ENCODE assay signal across 8 cellular contexts in genomic region chr16:84609744-84610143, GRCh38. TPM values are rescaled to one million over a fixed set of nuclear protein-coding genes. Genes with fewer than 3 reads are reported as not detected.
DNase-seq lines count a peak whose midpoint lies in the region; ATAC-seq, FAIRE-seq and TF ChIP-seq lines count a peak whose summit lies in the region.
"Not testable (repeated sequence)": the region's sequence is repeated elsewhere in the genome, so short reads cannot be mapped to it uniquely, and the experiment has no call there.

No MANE protein-coding gene starts in this region.

- in situ Hi-C loops in K562 (cut with MboI): not testable (repeated sequence)

- peak overlapping the region; percentile 58 for H3K27ac ChIP-seq in OCI-LY7 (ENCODE audit: low read depth, low read length, poor library complexity, severe bottlenecking)
- not testable (repeated sequence) for H3K27ac ChIP-seq in K562 (ENCODE audit: extremely low read depth, low read depth, low read length)

- ATAC-seq in K562; stimulated activated naive CD8-positive, alpha-beta T cell treated with anti-CD3 and anti-CD28 coated beads, Interleukin-15, amount 100 ng/mL, for 72 hours: not testable (repeated sequence)

- H3K36me3 ChIP-seq in OCI-LY7 (ENCODE audit: insufficient read depth, low read length): peaks cover 88% of the 10 kb centered on the region
- H3K36me3 ChIP-seq in K562 (ENCODE audit: control insufficient read depth, insufficient read depth, low read length): peaks cover 36% of the 10 kb centered on the region

- TF ChIP-seq RAD21 in K562 (CRISPR knock-in tag; conservative IDR thresholded peaks at IDR 0.05 in 1 of 2, IDR thresholded peaks at IDR 0.05 in 1 of 2): not testable (repeated sequence)

- H3K79me2 ChIP-seq in OCI-LY7 (ENCODE audit: insufficient read depth, low read depth, low read length): peaks cover 90% of the 10 kb centered on the region
- H3K79me2 ChIP-seq in K562 (ENCODE audit: control insufficient read depth, insufficient read depth, low read length): peaks cover 78% of the 10 kb centered on the region

- peak overlapping the region; percentile 66 for H3K4me2 ChIP-seq in OCI-LY7 (ENCODE audit: low read length)
- not testable (repeated sequence) for H3K4me2 ChIP-seq in K562 (ENCODE audit: insufficient read depth, low read length)

- TF ChIP-seq EP300 in K562 (IDR thresholded peaks at IDR 0.05; ENCODE audit: low read length): not testable (repeated sequence)

- not testable (repeated sequence) for H3K27me3 ChIP-seq in K562 (ENCODE audit: control insufficient read depth in 2 of 2, insufficient read depth in 2 of 2, low read length in 2 of 2)

- H3K9me3 Mint-ChIP-seq in CD14-positive monocyte (peaks cover 24 to 41% (median 27%) of the 10 kb centered on the region in 7 donors), nephron progenitor cell (peaks cover 13% of the 10 kb centered on the region)
- H3K9me3 Mint-ChIP-seq in HFFc6; activated CD4-positive, alpha-beta memory T cell treated with anti-CD3 and anti-CD28 coated beads for 36 hours: not testable (repeated sequence)
- peaks cover 11% of the 10 kb centered on the region for H3K9me3 Mint-ChIP-seq in activated T-helper 2 cell treated with anti-CD3 and anti-CD28 coated beads, Interferon-gamma antibody, Interleukin-2, Interleukin-4, amounts not matched to agents 10 μg/mL and 5 μg/mL and 100 μg/mL, durations not matched to agents 14 hours and 24 hours and 36 hours
- H3K9me3 Mint-ChIP-seq in stimulated activated naive CD8-positive, alpha-beta T cell treated with anti-CD3 and anti-CD28 coated beads, Interleukin-15, amount 100 ng/mL, for 72 hours: peaks cover 0 to 10% of the 10 kb centered on the region in 2 donors

- not testable (repeated sequence) for H3K9me2 ChIP-seq in OCI-LY7 (ENCODE audit: insufficient read depth, low read length)

- POLR2A ChIA-PET in OCI-LY7 (lab: Charles Lee) (interaction anchor here (1.5 kb wide), 1 partner anchor 9 kb away, joined by 5 read pairs; no protein-coding TSS in a partner anchor), K562 (lab: Yijun Ruan, JAX) (interaction anchor here (0.6 kb wide), 1 partner anchor 410 kb away, joined by 3 read pairs; no protein-coding TSS in a partner anchor)
- POLR2A ChIA-PET in activated CD4-positive, alpha-beta memory T cell treated with anti-CD3 and anti-CD28 coated beads for 36 hours (lab: Charles Lee): not testable (repeated sequence)

- not testable (repeated sequence) for TF ChIP-seq POLR2A in K562 (conservative IDR thresholded peaks at IDR 0.05)

- peak overlapping the region; percentile 10 for H3K4me3 ChIP-seq in OCI-LY7 (ENCODE audit: low read depth, low read length, poor library complexity, severe bottlenecking)
- H3K4me3 ChIP-seq in K562: not testable (repeated sequence)

- DNase-seq in CD14-positive monocyte (ENCODE audit: low spot score); HFFc6; OCI-LY7 (ENCODE audit: low spot score); activated CD4-positive, alpha-beta memory T cell treated with anti-CD3 and anti-CD28 coated beads for 36 hours; activated T-helper 2 cell treated with anti-CD3 and anti-CD28 coated beads, Interferon-gamma antibody, Interleukin-2, Interleukin-4, amounts not matched to agents 10 μg/mL and 5 μg/mL and 100 μg/mL, durations not matched to agents 14 hours and 24 hours and 36 hours (ENCODE audit: low spot score); K562 (ENCODE audit: extremely low read depth in 1 of 4, low spot score in 3 of 4); nephron progenitor cell; stimulated activated naive CD8-positive, alpha-beta T cell treated with anti-CD3 and anti-CD28 coated beads, Interleukin-15, amount 100 ng/mL, for 72 hours: not testable (repeated sequence)

- not testable (repeated sequence) for H3K27me3 Mint-ChIP-seq in CD14-positive monocyte (ENCODE audit: low read depth in 3 of 3); HFFc6 (ENCODE audit: insufficient read depth); activated CD4-positive, alpha-beta memory T cell treated with anti-CD3 and anti-CD28 coated beads for 36 hours; activated T-helper 2 cell treated with anti-CD3 and anti-CD28 coated beads, Interferon-gamma antibody, Interleukin-2, Interleukin-4, amounts not matched to agents 10 μg/mL and 5 μg/mL and 100 μg/mL, durations not matched to agents 14 hours and 24 hours and 36 hours (ENCODE audit: low read depth); nephron progenitor cell (ENCODE audit: low read depth, poor library complexity); stimulated activated naive CD8-positive, alpha-beta T cell treated with anti-CD3 and anti-CD28 coated beads, Interleukin-15, amount 100 ng/mL, for 72 hours

- BruUV-seq in OCI-LY7 (replicated peaks; lab: Mats Ljungman, UMichigan); K562 (replicated peaks; lab: Mats Ljungman, UMichigan): not testable (repeated sequence)

- H4K20me1 ChIP-seq in OCI-LY7 (ENCODE audit: insufficient read depth, low read length): peaks cover 14% of the 10 kb centered on the region
- H4K20me1 ChIP-seq in K562 (replicated peaks; ENCODE audit: control insufficient read depth, insufficient read depth, low read length): not testable (repeated sequence)

- not testable (repeated sequence) for H3K9ac ChIP-seq in K562 (ENCODE audit: insufficient read depth in 1 of 2, low read depth in 2 of 2, low read length in 2 of 2)

- CTCF ChIA-PET in OCI-LY7 (lab: Charles Lee; ENCODE audit: unreplicated experiment); K562 (lab: Yijun Ruan, JAX; ENCODE audit: low intra/inter-chr PET ratio): not testable (repeated sequence)
- CTCF ChIA-PET in activated CD4-positive, alpha-beta memory T cell treated with anti-CD3 and anti-CD28 coated beads for 36 hours (lab: Charles Lee): interaction anchor here (1.4 to 2.8 kb wide), 2 partner anchors 10 to 103 kb away, joined by 13 read pairs; no protein-coding TSS in a partner anchor

- H3K4me1 ChIP-seq in OCI-LY7 (ENCODE audit: insufficient read depth, low read length, poor library complexity, severe bottlenecking) (peaks cover 71% of the 10 kb centered on the region), K562 (replicated peaks in 1 of 2; ENCODE audit: control insufficient read depth in 2 of 2, insufficient read depth in 2 of 2, low read length in 2 of 2) (peaks cover 30 to 32% of the 10 kb centered on the region in 2 experiments)

- peak overlapping the region; percentile 20 to 69 for H3K4me3 Mint-ChIP-seq in CD14-positive monocyte
- H3K4me3 Mint-ChIP-seq in HFFc6, nephron progenitor cell: not testable (repeated sequence)
- peak overlapping the region; percentile 13 for H3K4me3 Mint-ChIP-seq in activated CD4-positive, alpha-beta memory T cell treated with anti-CD3 and anti-CD28 coated beads for 36 hours
- H3K4me3 Mint-ChIP-seq in activated T-helper 2 cell treated with anti-CD3 and anti-CD28 coated beads, Interferon-gamma antibody, Interleukin-2, Interleukin-4, amounts not matched to agents 10 μg/mL and 5 μg/mL and 100 μg/mL, durations not matched to agents 14 hours and 24 hours and 36 hours (ENCODE audit: low read depth): peak overlapping the region; percentile 39
- peak overlapping the region; percentile 6 to 58 for H3K4me3 Mint-ChIP-seq in stimulated activated naive CD8-positive, alpha-beta T cell treated with anti-CD3 and anti-CD28 coated beads, Interleukin-15, amount 100 ng/mL, for 72 hours

- intact Hi-C loops in CD14-positive monocyte (cut with micrococcal nuclease); OCI-LY7 (cut with micrococcal nuclease; ENCODE audit: unreplicated experiment); activated CD4-positive, alpha-beta memory T cell treated with anti-CD3 and anti-CD28 coated beads for 36 hours (cut with micrococcal nuclease); K562 (cut with micrococcal nuclease): not testable (repeated sequence)
- intact Hi-C loops in activated T-helper 2 cell treated with anti-CD3 and anti-CD28 coated beads, Interferon-gamma antibody, Interleukin-2, Interleukin-4, amounts not matched to agents 10 μg/mL and 5 μg/mL and 100 μg/mL, durations not matched to agents 14 hours and 24 hours and 36 hours (cut with micrococcal nuclease): loop anchor here (2.0 kb wide), 1 partner anchor 15 kb away; no protein-coding TSS in a partner anchor

- 70% methylated on average over 4 of the region's 4 CpGs for WGBS in K562 (ENCODE audit: insufficient coverage, low coverage, missing lambda C conversion rate)

- not testable (repeated sequence) for TF ChIP-seq CTCF in CD14-positive monocyte (IDR thresholded peaks at IDR 0.05); HFFc6 (IDR thresholded peaks at IDR 0.05); OCI-LY7 (conservative IDR thresholded peaks at IDR 0.05; ENCODE audit: low read length); K562 (IDR thresholded peaks at IDR 0.05 in 2 of 3, conservative IDR thresholded peaks at IDR 0.05 in 1 of 3; ENCODE audit: insufficient read depth in 2 of 3, low read depth in 1 of 3, low read length in 3 of 3); nephron progenitor cell (IDR thresholded peaks at IDR 0.05)

- not testable (repeated sequence) for H2AFZ ChIP-seq in OCI-LY7 (ENCODE audit: low read length); K562 (ENCODE audit: low read depth, low read length)

- H3K4me1 Mint-ChIP-seq in CD14-positive monocyte: peaks cover 97% of the 10 kb centered on the region
- peaks cover 77% of the 10 kb centered on the region for H3K4me1 Mint-ChIP-seq in HFFc6 (ENCODE audit: low read depth)
- peaks cover 95% of the 10 kb centered on the region for H3K4me1 Mint-ChIP-seq in activated CD4-positive, alpha-beta memory T cell treated with anti-CD3 and anti-CD28 coated beads for 36 hours (ENCODE audit: low read depth)
- H3K4me1 Mint-ChIP-seq in activated T-helper 2 cell treated with anti-CD3 and anti-CD28 coated beads, Interferon-gamma antibody, Interleukin-2, Interleukin-4, amounts not matched to agents 10 μg/mL and 5 μg/mL and 100 μg/mL, durations not matched to agents 14 hours and 24 hours and 36 hours (ENCODE audit: low read depth): peaks cover 91% of the 10 kb centered on the region
- peaks cover 80% of the 10 kb centered on the region for H3K4me1 Mint-ChIP-seq in nephron progenitor cell
- peaks cover 100% of the 10 kb centered on the region for H3K4me1 Mint-ChIP-seq in stimulated activated naive CD8-positive, alpha-beta T cell treated with anti-CD3 and anti-CD28 coated beads, Interleukin-15, amount 100 ng/mL, for 72 hours

- H3K27ac Mint-ChIP-seq in CD14-positive monocyte: peak overlapping the region; percentile 95 to 100 (median 98)
- peak overlapping the region; percentile 15; the same call in 1 of the 2 replicates for H3K27ac Mint-ChIP-seq in HFFc6
- H3K27ac Mint-ChIP-seq in activated CD4-positive, alpha-beta memory T cell treated with anti-CD3 and anti-CD28 coated beads for 36 hours: peak overlapping the region; percentile 83
- peak overlapping the region; percentile 75 for H3K27ac Mint-ChIP-seq in activated T-helper 2 cell treated with anti-CD3 and anti-CD28 coated beads, Interferon-gamma antibody, Interleukin-2, Interleukin-4, amounts not matched to agents 10 μg/mL and 5 μg/mL and 100 μg/mL, durations not matched to agents 14 hours and 24 hours and 36 hours
- peak overlapping the region; percentile 49 for H3K27ac Mint-ChIP-seq in nephron progenitor cell
- H3K27ac Mint-ChIP-seq in stimulated activated naive CD8-positive, alpha-beta T cell treated with anti-CD3 and anti-CD28 coated beads, Interleukin-15, amount 100 ng/mL, for 72 hours: not testable (repeated sequence)

- H3K36me3 Mint-ChIP-seq in CD14-positive monocyte (peaks cover 93 to 99% of the 10 kb centered on the region in 2 donors), HFFc6 (ENCODE audit: low read depth) (peaks cover 68% of the 10 kb centered on the region), nephron progenitor cell (ENCODE audit: low read depth) (peaks cover 78% of the 10 kb centered on the region)
- peaks cover 69% of the 10 kb centered on the region for H3K36me3 Mint-ChIP-seq in activated CD4-positive, alpha-beta memory T cell treated with anti-CD3 and anti-CD28 coated beads for 36 hours
- H3K36me3 Mint-ChIP-seq in activated T-helper 2 cell treated with anti-CD3 and anti-CD28 coated beads, Interferon-gamma antibody, Interleukin-2, Interleukin-4, amounts not matched to agents 10 μg/mL and 5 μg/mL and 100 μg/mL, durations not matched to agents 14 hours and 24 hours and 36 hours (ENCODE audit: low read depth): peaks cover 89% of the 10 kb centered on the region

- H3K9me3 ChIP-seq in OCI-LY7 (ENCODE audit: low read length); K562 (replicated peaks; ENCODE audit: control insufficient read depth, insufficient read depth, low read depth, low read length): not testable (repeated sequence)

- not testable (repeated sequence) for FAIRE-seq in K562 (lab: Jason Lieb, UNC)

- H3K9me1 ChIP-seq in K562 (ENCODE audit: control insufficient read depth, insufficient read depth, low read length): not testable (repeated sequence)

RNA-seq across cellular contexts. Expression of gene COTL1, which starts 8.1 kb away (rescaled TPM):
- polyA plus RNA-seq in CD14-positive monocyte: 1,000 to 10,000 TPM; 1,643 to 1,843 TPM
- total RNA-seq in HFFc6 (2021; fragmentation: NEBNext Ultra II Directional; extraction: Animal tissue kit (Norgen Biotek cat#: 25700)): 100 to 1,000 TPM; 580 to 681 (median 632) TPM
- total RNA-seq in OCI-LY7 (2014; rRNA removed; shearing (Covaris generic)): 119 and 125 TPM in 2 replicates
- total RNA-seq in OCI-LY7 (2022): 214 and 232 TPM in 2 replicates
- total RNA-seq in activated CD4-positive, alpha-beta memory T cell treated with anti-CD3 and anti-CD28 coated beads for 36 hours: 100 to 1,000 TPM; 358 to 364 TPM
- 478 and 483 TPM in 2 replicates for total RNA-seq in activated T-helper 2 cell treated with anti-CD3 and anti-CD28 coated beads, Interferon-gamma antibody, Interleukin-2, Interleukin-4, amounts not matched to agents 10 μg/mL and 5 μg/mL and 100 μg/mL, durations not matched to agents 14 hours and 24 hours and 36 hours
- 27.5 and 42.5 TPM in 2 replicates for total RNA-seq in K562 (2011; cell fraction: chromatin; rRNA removed; ENCODE audit: low replicate concordance)
- 32.2 and 34.5 TPM in 2 replicates for total RNA-seq in K562 (2011; cell fraction: nucleolus; rRNA removed)
- total RNA-seq in K562 (2011; cell fraction: nucleoplasm; rRNA removed): 35.0 and 39.8 TPM in 2 replicates
- total RNA-seq in K562 (2014; rRNA removed): 117 and 145 TPM in 2 replicates
- 49.5 and 60.5 TPM in 2 replicates for total RNA-seq in K562 (2014; rRNA removed; fragmentation: Illumina TruSeq; extraction: Trizol)
- 71.8 and 72.5 TPM in 2 replicates for total RNA-seq in K562 (2015; rRNA removed; fragmentation: Illumina TruSeq; extraction: Trizol)
- total RNA-seq in K562 (2021): 185 and 186 TPM in 2 replicates
- 33.9 and 39.4 TPM in 2 replicates for polyA plus RNA-seq in K562 (2011; rRNA removed)
- 54.4 and 79.1 TPM in 2 replicates for polyA plus RNA-seq in K562 (2011; cell fraction: cytosol; rRNA removed)
- polyA plus RNA-seq in K562 (2011; cell fraction: nucleus; rRNA removed): 33.5 and 46.0 TPM in 2 replicates
- polyA plus RNA-seq in K562 (2012): 111 and 131 TPM in 2 replicates
- 161 TPM in 2 replicates for polyA plus RNA-seq in K562 (2014; fragmentation: Illumina TruSeq; extraction: Trizol)
- polyA plus RNA-seq in K562 (2014; fragmentation: Nextera tagmentation; extraction: Ambion mirVana): 10 to 100 TPM; 27.7 to 33.4 TPM
- polyA plus RNA-seq in K562 (2014; rRNA removed): 91.2 and 100 TPM in 2 replicates
- polyA minus RNA-seq in K562 (2011; rRNA and poly(A)+ RNA removed): 21.2 and 25.2 TPM in 2 replicates
- polyA minus RNA-seq in K562 (2011; cell fraction: cytosol; rRNA and poly(A)+ RNA removed): 32.1 and 32.6 TPM in 2 replicates
- 15.1 and 19.7 TPM in 2 replicates for polyA minus RNA-seq in K562 (2011; cell fraction: nucleus; rRNA and poly(A)+ RNA removed)

RNA-seq across cellular contexts. Expression of gene KLHL36, which starts 38.6 kb away (rescaled TPM):
- 10 to 100 TPM; 12.1 to 14.2 TPM for polyA plus RNA-seq in CD14-positive monocyte
- 10 to 100 TPM; 37.6 to 58.3 (median 40.7) TPM for total RNA-seq in HFFc6 (2021; fragmentation: NEBNext Ultra II Directional; extraction: Animal tissue kit (Norgen Biotek cat#: 25700))
- total RNA-seq in OCI-LY7 (2014; rRNA removed; shearing (Covaris generic)): 50.1 and 58.9 TPM in 2 replicates
- total RNA-seq in OCI-LY7 (2022): 66.1 and 69.0 TPM in 2 replicates
- total RNA-seq in activated CD4-positive, alpha-beta memory T cell treated with anti-CD3 and anti-CD28 coated beads for 36 hours: 10 to 100 TPM; 56.1 to 56.8 TPM
- total RNA-seq in activated T-helper 2 cell treated with anti-CD3 and anti-CD28 coated beads, Interferon-gamma antibody, Interleukin-2, Interleukin-4, amounts not matched to agents 10 μg/mL and 5 μg/mL and 100 μg/mL, durations not matched to agents 14 hours and 24 hours and 36 hours: 57.7 and 59.6 TPM in 2 replicates
- 52.2 and 130 TPM in 2 replicates for total RNA-seq in K562 (2011; cell fraction: chromatin; rRNA removed; ENCODE audit: low replicate concordance)
- 84.1 and 104 TPM in 2 replicates for total RNA-seq in K562 (2011; cell fraction: nucleolus; rRNA removed)
- 79.9 and 86.4 TPM in 2 replicates for total RNA-seq in K562 (2011; cell fraction: nucleoplasm; rRNA removed)
- 30.6 and 40.4 TPM in 2 replicates for total RNA-seq in K562 (2014; rRNA removed)
- 15.5 and 16.6 TPM in 2 replicates for total RNA-seq in K562 (2014; rRNA removed; fragmentation: Illumina TruSeq; extraction: Trizol)
- total RNA-seq in K562 (2015; rRNA removed; fragmentation: Illumina TruSeq; extraction: Trizol): 18.5 and 21.1 TPM in 2 replicates
- total RNA-seq in K562 (2021): 48.6 and 51.2 TPM in 2 replicates
- 25.6 and 34.8 TPM in 2 replicates for polyA plus RNA-seq in K562 (2011; rRNA removed)
- polyA plus RNA-seq in K562 (2011; cell fraction: cytosol; rRNA removed): 33.1 and 49.1 TPM in 2 replicates
- polyA plus RNA-seq in K562 (2011; cell fraction: nucleus; rRNA removed): 59.7 and 85.8 TPM in 2 replicates
- 22.4 and 33.6 TPM in 2 replicates for polyA plus RNA-seq in K562 (2012)
- 16.5 and 20.7 TPM in 2 replicates for polyA plus RNA-seq in K562 (2014; fragmentation: Illumina TruSeq; extraction: Trizol)
- 1 to 10 TPM; 2.1 to 2.5 TPM for polyA plus RNA-seq in K562 (2014; fragmentation: Nextera tagmentation; extraction: Ambion mirVana)
- 25.4 and 30.1 TPM in 2 replicates for polyA plus RNA-seq in K562 (2014; rRNA removed)
- 31.9 and 39.3 TPM in 2 replicates for polyA minus RNA-seq in K562 (2011; rRNA and poly(A)+ RNA removed)
- 43.7 and 62.8 TPM in 2 replicates for polyA minus RNA-seq in K562 (2011; cell fraction: cytosol; rRNA and poly(A)+ RNA removed)
- 33.7 and 40.1 TPM in 2 replicates for polyA minus RNA-seq in K562 (2011; cell fraction: nucleus; rRNA and poly(A)+ RNA removed)
